ENCODE assay signal across 8 cellular contexts in the genomic region with DNA sequence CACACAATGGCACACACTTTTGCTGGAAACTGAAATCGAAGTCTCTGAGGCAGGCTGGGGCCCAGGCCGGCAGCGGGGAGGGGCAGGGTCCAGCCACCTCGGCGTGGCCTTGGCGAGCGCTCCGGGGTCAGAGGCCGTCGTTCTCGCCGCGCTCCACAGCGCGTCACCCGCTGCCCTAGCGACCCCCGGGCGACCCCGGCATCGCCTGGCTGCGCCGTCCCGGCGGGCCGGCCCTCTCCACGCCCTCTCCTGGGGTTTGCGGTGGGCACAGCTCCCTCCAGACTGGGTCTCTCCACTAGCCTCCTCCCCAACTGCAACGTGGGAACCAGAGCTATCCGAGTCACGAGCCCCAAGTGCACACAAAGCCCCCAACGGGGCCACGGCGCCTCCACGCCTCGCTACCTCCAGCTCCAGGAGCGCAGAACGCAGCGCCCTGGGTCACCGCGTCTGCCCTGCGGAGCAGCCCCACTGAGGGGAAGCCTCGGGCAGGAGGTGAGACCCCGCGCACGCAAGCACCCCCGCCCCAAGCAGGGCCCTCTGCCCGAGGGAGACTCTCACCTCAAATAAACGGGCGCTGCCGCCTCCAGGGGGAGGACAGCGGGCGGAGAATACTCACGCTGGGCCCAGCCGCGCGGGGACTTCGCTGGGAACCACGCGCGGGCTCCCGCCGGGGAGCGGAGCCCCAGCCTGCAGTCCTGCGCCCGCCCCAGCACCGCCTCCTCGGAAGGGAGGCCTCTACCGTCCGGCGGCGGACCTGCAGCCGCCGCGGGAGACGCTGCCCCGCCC.
A peak's percentile ranks its signal among the peaks of the same experiment; 100 is the strongest.
DNase-seq lines count a peak whose midpoint lies in the region; ATAC-seq lines count a peak whose summit lies in the region.

No MANE protein-coding gene starts in this region.

- H3K56ac ChIP-seq in mesendoderm (ENCODE audit: low read length) = peak overlapping the region; percentile 87

- H3K23ac ChIP-seq in mesendoderm (ENCODE audit: low read length) = no peak overlapping the region

- no peaks in the 10 kb centered on the region for H3K79me2 ChIP-seq in mesendoderm (ENCODE audit: control insufficient read depth, insufficient read depth, low read length)

- H3K36me3 ChIP-seq in mesendoderm (ENCODE audit: control insufficient read depth, insufficient read depth, low read length) = no peaks in the 10 kb centered on the region

- peaks cover 32% of the 10 kb centered on the region for H3K27me3 Mint-ChIP-seq in activated CD4-positive, alpha-beta memory T cell treated with anti-CD3 and anti-CD28 coated beads for 36 hours

- CTCF ChIA-PET in activated CD4-positive, alpha-beta memory T cell treated with anti-CD3 and anti-CD28 coated beads for 36 hours (lab: Charles Lee) = interaction anchor here (0.7 to 1.2 kb wide), 5 partner anchors 19 to 171 kb away, joined by 3 to 5 read pairs (median 3); a partner anchor contains a TSS

- ATAC-seq in GM18867 (IDR thresholded peaks at IDR 0.05; ENCODE audit: unreplicated experiment) (peak; percentile 100), HG03097 (IDR thresholded peaks at IDR 0.05; ENCODE audit: low FRiP score, unreplicated experiment) (peak; percentile 98)

- no peak overlapping the region for H2BK120ac ChIP-seq in mesendoderm (ENCODE audit: low read depth, low read length)

- no peaks in the 10 kb centered on the region for H3K9me3 Mint-ChIP-seq in activated CD4-positive, alpha-beta memory T cell treated with anti-CD3 and anti-CD28 coated beads for 36 hours

- H3K36me3 Mint-ChIP-seq in activated CD4-positive, alpha-beta memory T cell treated with anti-CD3 and anti-CD28 coated beads for 36 hours = no peaks in the 10 kb centered on the region

- H3K27ac Mint-ChIP-seq in activated CD4-positive, alpha-beta memory T cell treated with anti-CD3 and anti-CD28 coated beads for 36 hours = no peak overlapping the region

- H3K9ac ChIP-seq in mesendoderm (ENCODE audit: low read length) = peak overlapping the region; percentile 76

- intact Hi-C loops in activated CD4-positive, alpha-beta memory T cell treated with anti-CD3 and anti-CD28 coated beads for 36 hours (cut with micrococcal nuclease) = loop anchor here (2.0 to 5.0 kb wide), 2 partner anchors 129 to 172 kb away; a partner anchor contains a TSS

- peaks cover 4% of the 10 kb centered on the region for H3K27me3 ChIP-seq in mesendoderm (ENCODE audit: insufficient read depth, low read length, poor library complexity)

- H3K4me2 ChIP-seq in mesendoderm (ENCODE audit: low read length) = peak overlapping the region; percentile 97

- no peak overlapping the region for H4K5ac ChIP-seq in mesendoderm (ENCODE audit: low read length)

- H3K79me1 ChIP-seq in mesendoderm (ENCODE audit: low read length) = no peaks in the 10 kb centered on the region

- peak; percentile 73 for DNase-seq in ACHN
- DNase-seq in NCI-H226 = peak; percentile 63
- peak; percentile 86 for DNase-seq in activated CD4-positive, alpha-beta memory T cell treated with anti-CD3 and anti-CD28 coated beads for 36 hours
- DNase-seq in effector CD8-positive, alpha-beta T cell (lab: John Stamatoyannopoulos, UW) = peak; percentile 47
- peak; percentile 80 for DNase-seq in mesendoderm
- peak; percentile 47 for DNase-seq in stimulated activated CD8-positive, alpha-beta memory T cell treated with anti-CD3 and anti-CD28 coated beads, Interleukin-12 subunit alpha, Interleukin-12 subunit beta, amount 100 ng/mL, for 24 hours (ENCODE audit: extremely low read depth)

- peak overlapping the region; percentile 66 for H3K4me3 Mint-ChIP-seq in activated CD4-positive, alpha-beta memory T cell treated with anti-CD3 and anti-CD28 coated beads for 36 hours

- H3K4me1 ChIP-seq in mesendoderm (ENCODE audit: control insufficient read depth, low read depth, low read length) = no peaks in the 10 kb centered on the region

- WGBS in mesendoderm (ENCODE audit: extremely low coverage, insufficient coverage, low lambda C conversion rate) = no CpG with 5 or more reads among the region's 77 CpGs

- POLR2A ChIA-PET in activated CD4-positive, alpha-beta memory T cell treated with anti-CD3 and anti-CD28 coated beads for 36 hours (lab: Charles Lee) = no interaction called here

- H3K4me3 ChIP-seq in mesendoderm (ENCODE audit: low read length) = peak overlapping the region; percentile 48

- H2AK5ac ChIP-seq in mesendoderm (ENCODE audit: low read length) = no peak overlapping the region

- H3K27ac ChIP-seq in mesendoderm (ENCODE audit: low read depth, low read length) = no peak overlapping the region

- no peak overlapping the region for H2BK15ac ChIP-seq in mesendoderm (replicated peaks; ENCODE audit: low read depth)

- in situ Hi-C loops in ACHN (cut with HindIII; ENCODE audit: low pct_ligation_motif_present, low pct_unique_long_range_greater_than_20kb, low sequenced_read_pairs) = no loop called here

- H4K8ac ChIP-seq in mesendoderm (ENCODE audit: low read depth, low read length) = no peak overlapping the region

- no peak overlapping the region for H3K18ac ChIP-seq in mesendoderm (ENCODE audit: low read length)

- no peak overlapping the region for H2BK5ac ChIP-seq in mesendoderm (ENCODE audit: low read length)

- H3K4ac ChIP-seq in mesendoderm (ENCODE audit: low read depth, low read length) = no peak overlapping the region

- peaks cover 6% of the 10 kb centered on the region for H3K4me1 Mint-ChIP-seq in activated CD4-positive, alpha-beta memory T cell treated with anti-CD3 and anti-CD28 coated beads for 36 hours (ENCODE audit: low read depth)
